Comparison of ENCODE assay signal across 27 cellular contexts in genomic region chr7:51467384-51468017, GRCh38.
A peak's percentile ranks its signal among the peaks of the same experiment; 100 is the strongest.
DNase-seq lines count a peak whose midpoint lies in the region; ATAC-seq and TF ChIP-seq lines count a peak whose summit lies in the region.
"Had no signal": no experiment of that assay in that cellular context is flagged by ENCODE, and none has a peak within 500 bp of the region (broad histone marks: within the 10 kb centered on the region; RNA-seq: fewer than 3 reads in every experiment).

No MANE protein-coding gene starts in this region.

- H3K27ac Mint-ChIP-seq in CD4-positive, alpha-beta T cell: no peak overlapping the region
- peak overlapping the region; percentile 54 for H3K27ac Mint-ChIP-seq in T-helper 1 cell treated with Interleukin-12 subunit alpha and Interleukin-12 subunit beta and Interleukin-4 antibody, amounts not matched to agents 30 μg/mL and 1 μg/mL, for 36 hours
- peak overlapping the region in 9 of 10 donors; percentile 36 to 92 (median 82) for H3K27ac Mint-ChIP-seq in naive thymus-derived CD8-positive, alpha-beta T cell
- H3K27ac Mint-ChIP-seq: brain, endodermal cell had no signal

- H3K4me1 Mint-ChIP-seq in CD4-positive, alpha-beta T cell (ENCODE audit: low read depth): peaks cover 11% of the 10 kb centered on the region
- peaks cover 14% of the 10 kb centered on the region for H3K4me1 Mint-ChIP-seq in T-helper 1 cell treated with Interleukin-12 subunit alpha and Interleukin-12 subunit beta and Interleukin-4 antibody, amounts not matched to agents 30 μg/mL and 1 μg/mL, for 36 hours (ENCODE audit: low read depth)
- H3K4me1 Mint-ChIP-seq in naive thymus-derived CD8-positive, alpha-beta T cell: peaks cover 9 to 42% (median 24%) of the 10 kb centered on the region in 4 donors
- H3K4me1 Mint-ChIP-seq: CD14-positive monocyte had no signal

- no peak overlapping the region for H3K4me3 Mint-ChIP-seq in CD4-positive, alpha-beta T cell
- no peak overlapping the region for H3K4me3 Mint-ChIP-seq in T-helper 1 cell treated with Interleukin-12 subunit alpha and Interleukin-12 subunit beta and Interleukin-4 antibody, amounts not matched to agents 30 μg/mL and 1 μg/mL, for 36 hours
- H3K4me3 Mint-ChIP-seq in naive thymus-derived CD8-positive, alpha-beta T cell: peak overlapping the region in 5 of 10 donors; percentile 8 to 50 (median 34)
- H3K4me3 Mint-ChIP-seq: brain, CD14-positive monocyte, endodermal cell had no signal

- H3K9me3 Mint-ChIP-seq in CD4-positive, alpha-beta T cell: no peaks in the 10 kb centered on the region
- peaks cover 10% of the 10 kb centered on the region for H3K9me3 Mint-ChIP-seq in T-helper 1 cell treated with Interleukin-12 subunit alpha and Interleukin-12 subunit beta and Interleukin-4 antibody, amounts not matched to agents 30 μg/mL and 1 μg/mL, for 36 hours
- H3K9me3 Mint-ChIP-seq in naive thymus-derived CD8-positive, alpha-beta T cell: peaks cover 0 to 2% (median 0%) of the 10 kb centered on the region in 9 donors
- H3K9me3 Mint-ChIP-seq: endodermal cell had no signal

- H3K27ac ChIP-seq in CD4-positive, alpha-beta T cell (ENCODE audit: low read depth, low read length): no peak overlapping the region
- H3K27ac ChIP-seq: ovary, stomach, tibial artery, vagina had no signal

- no peaks in the 10 kb centered on the region for H3K27me3 ChIP-seq in CD4-positive, alpha-beta T cell (ENCODE audit: control insufficient read depth, insufficient read depth, low read length)
- H3K27me3 ChIP-seq: ovary, vagina had no signal

- CTCF ChIA-PET in CD4-positive, alpha-beta T cell (lab: Charles Lee): interaction anchor here (0.6 kb wide), 1 partner anchor 1439 kb away, joined by 3 read pairs; no protein-coding TSS in a partner anchor

- intact Hi-C loops in CD4-positive, alpha-beta T cell (cut with DNase I, micrococcal nuclease): no loop called here

- POLR2A ChIA-PET in CD4-positive, alpha-beta T cell (lab: Charles Lee): no interaction called here
- POLR2A ChIA-PET in naive thymus-derived CD8-positive, alpha-beta T cell (lab: Charles Lee): no interaction called here

- no peaks in the 10 kb centered on the region for H3K36me3 Mint-ChIP-seq in CD4-positive, alpha-beta T cell (ENCODE audit: low read depth)
- H3K36me3 Mint-ChIP-seq in T-helper 1 cell treated with Interleukin-12 subunit alpha and Interleukin-12 subunit beta and Interleukin-4 antibody, amounts not matched to agents 30 μg/mL and 1 μg/mL, for 36 hours (ENCODE audit: low read depth): no peaks in the 10 kb centered on the region
- no peaks in the 10 kb centered on the region for H3K36me3 Mint-ChIP-seq in naive thymus-derived CD8-positive, alpha-beta T cell
- H3K36me3 Mint-ChIP-seq: brain, CD14-positive monocyte had no signal

- peaks cover 3% of the 10 kb centered on the region for H3K27me3 Mint-ChIP-seq in CD4-positive, alpha-beta T cell
- H3K27me3 Mint-ChIP-seq in T-helper 1 cell treated with Interleukin-12 subunit alpha and Interleukin-12 subunit beta and Interleukin-4 antibody, amounts not matched to agents 30 μg/mL and 1 μg/mL, for 36 hours (ENCODE audit: low read depth): peaks cover 12% of the 10 kb centered on the region
- H3K27me3 Mint-ChIP-seq in naive thymus-derived CD8-positive, alpha-beta T cell: peaks cover 3 to 10% (median 5%) of the 10 kb centered on the region in 5 donors
- H3K27me3 Mint-ChIP-seq: brain had no signal

- TF ChIP-seq CTCF in CD4-positive, alpha-beta T cell (IDR thresholded peaks at IDR 0.05): no peak

- no peaks in the 10 kb centered on the region for H3K9me3 ChIP-seq in CD4-positive, alpha-beta T cell (ENCODE audit: control insufficient read depth, low read length)
- H3K9me3 ChIP-seq: ovary, stomach, tibial artery, vagina had no signal

- DNase-seq in activated CD4-positive, alpha-beta T cell treated with anti-CD3 and anti-CD28 coated beads for 48 hours: peak; percentile 4
- no peak for DNase-seq in activated CD4-positive, alpha-beta T cell treated with anti-CD3 and anti-CD28 coated beads, Interleukin-2, amount 50 U/mL, for 1 hour
- no peak for DNase-seq in CD4-positive, alpha-beta T cell
- DNase-seq in naive thymus-derived CD8-positive, alpha-beta T cell: peak in 8 of 10 donors; percentile 21 to 71 (median 62)
- no peak for DNase-seq in DMS 273 treated with DMSO at 0.1 percent for 48 hours (lab: John Stamatoyannopoulos, UW)
- no peak for DNase-seq in NCI-H2081 (lab: John Stamatoyannopoulos, UW)
- DNase-seq: activated CD4-positive, alpha-beta T cell treated with anti-CD3 and anti-CD28 coated beads for 1 hour; activated gamma-delta T cell; activated T-cell treated with anti-CD3 and anti-CD28 coated beads for 4 hours; amniotic stem cell; cerebellar nuclear complex; dermis blood vessel endothelial cell; endodermal cell; NCI-H2029; NCI-H2227 treated with DMSO at 0.1 percent for 48 hours; NCI-H526; ovary; Right ventricle myocardium superior; stomach; tibial artery had no signal

- ATAC-seq in CD4-positive, alpha-beta T cell (ENCODE audit: poor library complexity): peak; percentile 71
- peak; percentile 86 to 87 for ATAC-seq in naive thymus-derived CD8-positive, alpha-beta T cell
- ATAC-seq in HG02642 (IDR thresholded peaks at IDR 0.05; ENCODE audit: poor library complexity, unreplicated experiment): no peak
- ATAC-seq: K562, SK-N-SH treated with all-trans-retinoic acid at 6 μM for 48 hours had no signal

Comparison
In these comparisons a context has a peak if more than half of its experiments do, and no peak if none do; other contexts are left out.
1. DNase-seq: peak in activated CD4-positive, alpha-beta T cell treated with anti-CD3 and anti-CD28 coated beads for 48 hours (single experiment) and naive thymus-derived CD8-positive, alpha-beta T cell (8 of 10); none in activated CD4-positive, alpha-beta T cell treated with anti-CD3 and anti-CD28 coated beads, Interleukin-2, amount 50 U/mL, for 1 hour (single experiment), CD4-positive, alpha-beta T cell (0 of 10), DMS 273 treated with DMSO at 0.1 percent for 48 hours (single experiment) and NCI-H2081 (0 of 2).